Comparison of ENCODE assay signal across 9 cellular contexts in the genomic region with DNA sequence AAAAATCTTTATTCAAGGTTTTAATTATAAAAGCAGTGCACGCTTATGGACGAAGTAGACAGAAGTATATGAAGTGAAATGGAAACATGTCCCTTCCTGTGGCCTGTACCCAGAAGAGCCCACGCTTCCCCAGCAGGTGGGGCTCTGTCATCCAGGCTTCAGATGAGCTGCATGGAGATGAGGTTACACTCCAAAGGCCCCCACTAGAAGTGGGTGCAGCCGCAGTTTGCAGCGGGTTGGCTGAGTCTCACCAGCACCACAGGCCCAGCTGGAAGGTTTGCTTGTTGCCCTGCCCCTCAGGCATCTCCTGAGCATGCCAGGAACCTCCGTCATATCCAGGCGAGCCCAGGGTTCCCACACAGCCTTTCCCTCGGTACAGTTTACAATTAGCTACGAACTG. TPM values are rescaled to one million over a fixed set of nuclear protein-coding genes. Genes with fewer than 3 reads are reported as not detected.
DNase-seq lines count a peak whose midpoint lies in the region; ATAC-seq and TF ChIP-seq lines count a peak whose summit lies in the region.
"Had no signal": no experiment of that assay in that cellular context is flagged by ENCODE, and none has a peak within 500 bp of the region (broad histone marks: within the 10 kb centered on the region; RNA-seq: fewer than 3 reads in every experiment).

No MANE protein-coding gene starts in this region.

- H3K27me3 ChIP-seq in mammary epithelial cell (ENCODE audit: insufficient read depth, low read length) (no peaks in the 10 kb centered on the region), osteoblast (ENCODE audit: insufficient read depth, low read length) (peaks cover 12% of the 10 kb centered on the region)

- H3K36me3 ChIP-seq in mammary epithelial cell (ENCODE audit: insufficient read depth, low read length) = no peaks in the 10 kb centered on the region
- no peaks in the 10 kb centered on the region for H3K36me3 ChIP-seq in osteoblast (ENCODE audit: insufficient read depth, low read length)

- H3K79me2 ChIP-seq in mammary epithelial cell (ENCODE audit: insufficient read depth, low read length) = no peaks in the 10 kb centered on the region
- H3K79me2 ChIP-seq in osteoblast (ENCODE audit: insufficient read depth, low read length) = no peaks in the 10 kb centered on the region

- ATAC-seq in activated naive CD8-positive, alpha-beta T cell treated with anti-CD3 and anti-CD28 coated beads, Interleukin-2, amount 50 U/mL, for 24 hours = no peak
- ATAC-seq in stimulated activated naive B cell treated with anti-CD40 and anti-IgM and Interleukin-4, amounts not matched to agents 10 μg/mL and 1 μg/mL and 100 μg/mL, for 72 hours (replicated peaks) = no peak
- ATAC-seq: activated CD8-positive, alpha-beta T cell treated with anti-CD3 and anti-CD28 coated beads for 36 hours had no signal

- peaks cover 1% of the 10 kb centered on the region for H3K27me3 Mint-ChIP-seq in activated naive CD8-positive, alpha-beta T cell treated with anti-CD3 and anti-CD28 coated beads, Interleukin-2, amount 50 U/mL, for 24 hours
- H3K27me3 Mint-ChIP-seq in stimulated activated naive B cell treated with anti-CD40 and anti-IgM and Interleukin-4, amounts not matched to agents 10 μg/mL and 1 μg/mL and 100 μg/mL, for 72 hours = peaks cover 5 to 10% of the 10 kb centered on the region in 2 donors

- in situ Hi-C loops in mammary epithelial cell (cut with MboI; ENCODE audit: low sequenced_read_pairs in 2 of 2) = loop anchor here (10.0 kb wide), 1 partner anchor 200 kb away; no protein-coding TSS in a partner anchor

- no peaks in the 10 kb centered on the region for H3K9me3 ChIP-seq in mammary epithelial cell (replicated peaks; ENCODE audit: insufficient read depth, low read length)
- no peaks in the 10 kb centered on the region for H3K9me3 ChIP-seq in osteoblast (ENCODE audit: low read depth, low read length)

- H3K4me3 ChIP-seq in mammary epithelial cell (replicated peaks in 1 of 3; ENCODE audit: insufficient read depth in 1 of 3, low read depth in 2 of 3, low read length in 3 of 3) (no peak overlapping the region), osteoblast (ENCODE audit: insufficient read depth, low read length) (no peak overlapping the region)

- H3K4me1 Mint-ChIP-seq in activated naive CD8-positive, alpha-beta T cell treated with anti-CD3 and anti-CD28 coated beads, Interleukin-2, amount 50 U/mL, for 24 hours = no peaks in the 10 kb centered on the region
- H3K4me1 Mint-ChIP-seq in stimulated activated naive B cell treated with anti-CD40 and anti-IgM and Interleukin-4, amounts not matched to agents 10 μg/mL and 1 μg/mL and 100 μg/mL, for 72 hours = no peaks in the 10 kb centered on the region

- no TSS peak for BruUV-seq in mammary epithelial cell (replicated peaks; lab: Mats Ljungman, UMichigan)

- H3K27ac ChIP-seq in mammary epithelial cell (ENCODE audit: insufficient read depth, low read depth, low read length) (no peak overlapping the region), osteoblast (ENCODE audit: low read depth, low read length) (no peak overlapping the region)

- peaks cover 2% of the 10 kb centered on the region for H3K36me3 Mint-ChIP-seq in activated naive CD8-positive, alpha-beta T cell treated with anti-CD3 and anti-CD28 coated beads, Interleukin-2, amount 50 U/mL, for 24 hours (ENCODE audit: low read depth)
- H3K36me3 Mint-ChIP-seq in stimulated activated naive B cell treated with anti-CD40 and anti-IgM and Interleukin-4, amounts not matched to agents 10 μg/mL and 1 μg/mL and 100 μg/mL, for 72 hours = no peaks in the 10 kb centered on the region

- intact Hi-C loops in mammary epithelial cell (cut with micrococcal nuclease) = loop anchor here (1.0 kb wide), 4 partner anchors 50 to 290 kb away; no protein-coding TSS in a partner anchor

- H3K4me2 ChIP-seq in mammary epithelial cell (ENCODE audit: insufficient read depth, low read depth, low read length) = no peak overlapping the region
- no peak overlapping the region for H3K4me2 ChIP-seq in osteoblast (ENCODE audit: insufficient read depth, low read length)

- 42% methylated on average over 7 of the region's 9 CpGs for WGBS in mammary epithelial cell (ENCODE audit: low coverage, missing lambda C conversion rate)

- no peak overlapping the region for H3K27ac Mint-ChIP-seq in activated naive CD8-positive, alpha-beta T cell treated with anti-CD3 and anti-CD28 coated beads, Interleukin-2, amount 50 U/mL, for 24 hours
- H3K27ac Mint-ChIP-seq in stimulated activated naive B cell treated with anti-CD40 and anti-IgM and Interleukin-4, amounts not matched to agents 10 μg/mL and 1 μg/mL and 100 μg/mL, for 72 hours = no peak overlapping the region
- H3K27ac Mint-ChIP-seq: activated CD8-positive, alpha-beta T cell treated with anti-CD3 and anti-CD28 coated beads for 36 hours had no signal

- DNase-seq in DMS 273 (lab: John Stamatoyannopoulos, UW; ENCODE audit: unreplicated experiment) (peak; percentile 68), DMS 273 treated with DMSO at 0.1 percent for 48 hours (lab: John Stamatoyannopoulos, UW) (no peak), LHCN-M2 (ENCODE audit: low read depth) (peak; percentile 2), mammary epithelial cell (peak; percentile 67), osteoblast (ENCODE audit: insufficient read length, low spot score, missing footprints) (peak; percentile 74)
- DNase-seq in activated naive CD8-positive, alpha-beta T cell treated with anti-CD3 and anti-CD28 coated beads, Interleukin-2, amount 50 U/mL, for 24 hours = no peak
- DNase-seq in activated naive CD4-positive, alpha-beta T cell treated with Interleukin-2 at 50 U/mL for 16 hours = no peak
- DNase-seq in stimulated activated naive B cell treated with anti-CD40 and anti-IgM and Interleukin-4, amounts not matched to agents 10 μg/mL and 1 μg/mL and 100 μg/mL, for 72 hours = no peak
- DNase-seq: activated CD8-positive, alpha-beta T cell treated with anti-CD3 and anti-CD28 coated beads for 36 hours had no signal

- CTCF ChIA-PET in mammary epithelial cell (lab: Charles Lee; ENCODE audit: low non-redundant PET) = interaction anchor here (0.7 to 1.1 kb wide), 3 partner anchors 11 to 202 kb away, joined by 4 to 19 read pairs (median 4); no protein-coding TSS in a partner anchor

- TF ChIP-seq CTCF in mammary epithelial cell (conservative IDR thresholded peaks at IDR 0.05 in 1 of 2, IDR thresholded peaks at IDR 0.05 in 1 of 2; ENCODE audit: extremely low read depth in 1 of 2, insufficient read depth in 1 of 2, low read depth in 1 of 2, low read length in 2 of 2) = peak; percentile 48 to 75
- peak; percentile 33 for TF ChIP-seq CTCF in osteoblast (IDR thresholded peaks at IDR 0.05; ENCODE audit: extremely low read depth, low read depth, low read length)

- H4K20me1 ChIP-seq in mammary epithelial cell (ENCODE audit: insufficient read depth, low read length) = no peaks in the 10 kb centered on the region
- H4K20me1 ChIP-seq in osteoblast (ENCODE audit: insufficient read depth, low read length) = no peaks in the 10 kb centered on the region

- H3K4me1 ChIP-seq in mammary epithelial cell (ENCODE audit: insufficient read depth, low read length) (no peaks in the 10 kb centered on the region), osteoblast (ENCODE audit: insufficient read depth, low read length) (no peaks in the 10 kb centered on the region)

- peak overlapping the region; percentile 28 for H2AFZ ChIP-seq in mammary epithelial cell (ENCODE audit: low read depth, low read length)
- H2AFZ ChIP-seq in osteoblast (ENCODE audit: low read length) = no peak overlapping the region

- no peaks in the 10 kb centered on the region for H3K9me3 Mint-ChIP-seq in activated naive CD8-positive, alpha-beta T cell treated with anti-CD3 and anti-CD28 coated beads, Interleukin-2, amount 50 U/mL, for 24 hours
- H3K9me3 Mint-ChIP-seq in stimulated activated naive B cell treated with anti-CD40 and anti-IgM and Interleukin-4, amounts not matched to agents 10 μg/mL and 1 μg/mL and 100 μg/mL, for 72 hours = peaks cover 0 to under 1% of the 10 kb centered on the region in 2 donors

- no peak overlapping the region for H3K9ac ChIP-seq in mammary epithelial cell (ENCODE audit: insufficient read depth, low read length)

- H3K4me3 Mint-ChIP-seq in activated naive CD8-positive, alpha-beta T cell treated with anti-CD3 and anti-CD28 coated beads, Interleukin-2, amount 50 U/mL, for 24 hours = no peak overlapping the region
- no peak overlapping the region for H3K4me3 Mint-ChIP-seq in stimulated activated naive B cell treated with anti-CD40 and anti-IgM and Interleukin-4, amounts not matched to agents 10 μg/mL and 1 μg/mL and 100 μg/mL, for 72 hours
- H3K4me3 Mint-ChIP-seq: activated CD8-positive, alpha-beta T cell treated with anti-CD3 and anti-CD28 coated beads for 36 hours had no signal

- dilution Hi-C loops in mammary epithelial cell (cut with HindIII; ENCODE audit: low sequenced_read_pairs) = loop anchor here (5.0 kb wide), 1 partner anchor 53 kb away; no protein-coding TSS in a partner anchor

RNA-seq across cellular contexts. Expression of a gene that starts 33.1 kb away (rescaled TPM):
- total RNA-seq in LHCN-M2 (2014; rRNA removed) (not detected in 2 replicates), mammary epithelial cell (not detected), osteoblast (not detected in 2 replicates)
- not detected for polyA plus RNA-seq in LHCN-M2 (2012)
- polyA plus RNA-seq in mammary epithelial cell = not detected
- polyA minus RNA-seq in mammary epithelial cell = not detected
- total RNA-seq: activated CD8-positive, alpha-beta T cell treated with anti-CD3 and anti-CD28 coated beads for 36 hours had no signal

Comparison
In these comparisons a context has a peak if more than half of its experiments do, and no peak if none do; other contexts are left out.
1. DNase-seq: peak in DMS 273 (single experiment), LHCN-M2 (single experiment), mammary epithelial cell (single experiment) and osteoblast (single experiment); none in DMS 273 treated with DMSO at 0.1 percent for 48 hours (single experiment), activated naive CD8-positive, alpha-beta T cell treated with anti-CD3 and anti-CD28 coated beads, Interleukin-2, amount 50 U/mL, for 24 hours (single experiment), activated naive CD4-positive, alpha-beta T cell treated with Interleukin-2 at 50 U/mL for 16 hours (single experiment) and stimulated activated naive B cell treated with anti-CD40 and anti-IgM and Interleukin-4, amounts not matched to agents 10 μg/mL and 1 μg/mL and 100 μg/mL, for 72 hours (single experiment).